Comparison of ENCODE assay signal across 14 cellular contexts in genomic region chr5:150774145-150774544, GRCh38. TPM values are rescaled to one million over a fixed set of nuclear protein-coding genes. Genes with fewer than 3 reads are reported as not detected.
A peak's percentile ranks its signal among the peaks of the same experiment; 100 is the strongest.
DNase-seq lines count a peak whose midpoint lies in the region; ATAC-seq and FAIRE-seq lines count a peak whose summit lies in the region.
"Had no signal": no experiment of that assay in that cellular context is flagged by ENCODE, and none has a peak within 500 bp of the region (broad histone marks: within the 10 kb centered on the region; RNA-seq: fewer than 3 reads in every experiment).

No MANE protein-coding gene starts in this region.

- FAIRE-seq in RCC 7860 (lab: Jason Lieb, UNC): peak; percentile 99
- FAIRE-seq: GM18507 had no signal

- peak; percentile 64 for DNase-seq in H4 (ENCODE audit: low spot score)
- DNase-seq in RCC 7860 (ENCODE audit: low spot score): peak; percentile 91
- DNase-seq in dermis blood vessel endothelial cell: peak; percentile 75
- peak; percentile 49 for DNase-seq in pulmonary artery endothelial cell (ENCODE audit: low read depth, low spot score)
- no peak for DNase-seq in NCI-H82 (lab: John Stamatoyannopoulos, UW)
- DNase-seq: activated CD4-positive, alpha-beta memory T cell treated with anti-CD3 and anti-CD28 coated beads, Interleukin-2, amount 10 ng/mL, durations not matched to agents 7 days and 5 days; effector CD8-positive, alpha-beta T cell; NCI-H345; stimulated activated CD4-positive, alpha-beta T cell treated with anti-CD3 and anti-CD28 coated beads, Interleukin-12 subunit alpha, Interleukin-12 subunit beta, amount 100 ng/mL, for 4 hours had no signal

- ATAC-seq in HG02571 (IDR thresholded peaks at IDR 0.05; ENCODE audit: unreplicated experiment) (no peak), HG03442 (IDR thresholded peaks at IDR 0.05; ENCODE audit: unreplicated experiment) (no peak), GM18519 (IDR thresholded peaks at IDR 0.05; ENCODE audit: low FRiP score, unreplicated experiment) (no peak)
- ATAC-seq: activated naive CD4-positive, alpha-beta T cell treated with anti-CD3 and anti-CD28 coated beads, Interleukin-2, amount 50 U/mL, for 72 hours had no signal

RNA-seq across cellular contexts. Expression of gene SMIM3, which starts 4.4 kb away (rescaled TPM):
- total RNA-seq in H4 (2014; rRNA removed; shearing (Covaris generic)): 47.6 and 53.9 TPM in 2 replicates
- total RNA-seq in dermis blood vessel endothelial cell (3.5 and 4.1 TPM in 2 replicates), pulmonary artery endothelial cell (1.3 and 6.5 TPM in 2 replicates)

RNA-seq across cellular contexts. Expression of gene DCTN4, which starts 15.3 kb away (rescaled TPM):
- total RNA-seq in H4 (2014; rRNA removed; shearing (Covaris generic)): 39.6 and 47.8 TPM in 2 replicates
- total RNA-seq in dermis blood vessel endothelial cell (33.7 and 48.0 TPM in 2 replicates), pulmonary artery endothelial cell (29.9 and 34.8 TPM in 2 replicates)
